In genomic region chr18:42292654-42293053, GRCh38 we compare ENCODE assay signal across 27 cellular contexts.
"Had no signal": no experiment of that assay in that cellular context is flagged by ENCODE, and none has a peak within 500 bp of the region (broad histone marks: within the 10 kb centered on the region; RNA-seq: fewer than 3 reads in every experiment).

No MANE protein-coding gene starts in this region.

- H3K4me3 ChIP-seq: stomach, suprapubic skin, testis, thoracic aorta, thyroid gland, tibial artery, tibial nerve, transverse colon, upper lobe of left lung, upper lobe of right lung, uterus, vagina had no signal

- H3K27ac ChIP-seq: stomach, suprapubic skin, testis, thoracic aorta, thyroid gland, tibial artery, tibial nerve, transverse colon, upper lobe of left lung, upper lobe of right lung, uterus, vagina had no signal

- H3K36me3 ChIP-seq: stomach, suprapubic skin, thoracic aorta, thyroid gland, tibial artery, tibial nerve, transverse colon, upper lobe of left lung, upper lobe of right lung, uterus, vagina had no signal

- H3K4me1 ChIP-seq: stomach, suprapubic skin, testis, thyroid gland, tibial artery, tibial nerve, transverse colon, upper lobe of left lung, upper lobe of right lung, uterus, vagina had no signal

- H3K9me3 ChIP-seq: stomach, suprapubic skin, testis, thoracic aorta, thyroid gland, tibial artery, tibial nerve, transverse colon, upper lobe of left lung, upper lobe of right lung, uterus, vagina had no signal

- FAIRE-seq: urothelium cell line had no signal

- H3K27me3 ChIP-seq: stomach, suprapubic skin, testis, thyroid gland, tibial artery, tibial nerve, transverse colon, upper lobe of left lung, upper lobe of right lung, uterus, vagina had no signal

- DNase-seq: stimulated activated CD4-positive, alpha-beta T cell treated with anti-CD3 and anti-CD28 coated beads, Interleukin-2, amount 100 ng/mL, for 48 hours; stimulated activated CD4-positive, alpha-beta T cell treated with anti-CD3 and anti-CD28 coated beads, Interleukin-4, amount 100 ng/mL, for 1 hour; stimulated activated CD4-positive, alpha-beta T cell treated with anti-CD3 and anti-CD28 coated beads, Interleukin-4, amount 100 ng/mL, for 24 hours; stimulated activated CD4-positive, alpha-beta T cell treated with anti-CD3 and anti-CD28 coated beads, Interleukin-4, amount 100 ng/mL, for 4 hours; stimulated activated CD8-positive, alpha-beta memory T cell treated with anti-CD3 and anti-CD28 coated beads, Interleukin-4, amount 100 ng/mL, for 48 hours; stimulated activated naive B cell treated with anti-CD40 and anti-IgM and Interleukin-4, amounts not matched to agents 10 μg/mL and 1 μg/mL and 100 μg/mL, for 72 hours; stimulated activated naive CD4-positive, alpha-beta T cell; stimulated activated naive CD4-positive, alpha-beta T cell treated with Interleukin-2 at 50 U/mL for 16 hours; stimulated activated naive CD8-positive, alpha-beta T cell treated with anti-CD3 and anti-CD28 coated beads, Interleukin-15, amount 100 ng/mL, for 72 hours; stimulated activated naive CD8-positive, alpha-beta T cell treated with anti-CD3 and anti-CD28 coated beads, Interleukin-15, Interleukin-2, amounts not matched to agents 100 U/mL and 50 U/mL, for 24 hours; stomach; substantia nigra; testis; thyroid gland; tibial artery; transverse colon; trophoblast cell; upper lobe of left lung; upper lobe of right lung; uterus had no signal

- ATAC-seq: stimulated activated effector memory CD8-positive, alpha-beta T cell treated with anti-CD3 and anti-CD28 coated beads, Interleukin-12 subunit alpha, Interleukin-12 subunit beta, amount 100 ng/mL, for 72 hours; stimulated activated memory B cell treated with anti-CD40 and anti-IgM and Interleukin-4, amounts not matched to agents 10 μg/mL and 1 μg/mL and 100 μg/mL, for 72 hours; stimulated activated naive B cell treated with anti-CD40 and anti-IgM and Interleukin-4, amounts not matched to agents 10 μg/mL and 1 μg/mL and 100 μg/mL, for 72 hours; stimulated activated naive CD8-positive, alpha-beta T cell treated with anti-CD3 and anti-CD28 coated beads, Interleukin-15, amount 100 ng/mL, for 72 hours; stimulated activated naive CD8-positive, alpha-beta T cell treated with anti-CD3 and anti-CD28 coated beads, Interleukin-15, Interleukin-2, amounts not matched to agents 100 U/mL and 50 U/mL, for 24 hours; upper lobe of right lung had no signal
